Comparison of ENCODE assay signal across 8 cellular contexts in genomic region chr9:95167998-95168397, GRCh38.
DNase-seq lines count a peak whose midpoint lies in the region; ATAC-seq and TF ChIP-seq lines count a peak whose summit lies in the region.

No MANE protein-coding gene starts in this region.

- H3K4me1 ChIP-seq in ascending aorta: no peaks in the 10 kb centered on the region

- H3K4me3 ChIP-seq in ascending aorta: no peak overlapping the region

- no peak overlapping the region for H3K27ac ChIP-seq in ascending aorta

- intact Hi-C loops in ascending aorta (cut with DNase I): no loop called here

- H3K36me3 ChIP-seq in ascending aorta: no peaks in the 10 kb centered on the region

- H3K27me3 ChIP-seq in ascending aorta: no peaks in the 10 kb centered on the region

- no peaks in the 10 kb centered on the region for H3K9me3 ChIP-seq in ascending aorta

- DNase-seq in EL (peak; percentile 88), KG1 (lab: John Stamatoyannopoulos, UW) (peak; percentile 38), ascending aorta (ENCODE audit: low spot score in 2 of 2) (no peak), iris pigment epithelial cell (ENCODE audit: low read depth) (peak; percentile 96)
- peak; percentile 58 to 68 for DNase-seq in stimulated activated CD4-positive, alpha-beta T cell treated with anti-CD3 and anti-CD28 coated beads, Interleukin-4, amount 100 ng/mL, for 48 hours (ENCODE audit: low read depth in 2 of 2)

- ATAC-seq in SK-N-SH treated with all-trans-retinoic acid at 6 μM for 48 hours (peak; percentile 90), GM21825 (IDR thresholded peaks at IDR 0.05; ENCODE audit: unreplicated experiment) (no peak), HG03159 (IDR thresholded peaks at IDR 0.05; ENCODE audit: unreplicated experiment) (no peak)

- TF ChIP-seq CTCF in ascending aorta (IDR thresholded peaks at IDR 0.05): peak; percentile 47 to 70 (median 66)

TF ChIP-seq in SK-N-SH treated with all-trans-retinoic acid at 6 μM for 48 hours, 23 proteins besides CTCF, POLR2A, EP300 and RAD21:
- no peak for TF ChIP-seq ZFP3 (CRISPR knock-in tag; IDR thresholded peaks at IDR 0.05)
- no peak for TF ChIP-seq CSDC2 (CRISPR knock-in tag; IDR thresholded peaks at IDR 0.05)
- TF ChIP-seq TCF4 (CRISPR knock-in tag; IDR thresholded peaks at IDR 0.05; ENCODE audit: borderline replicate concordance): no peak
- TF ChIP-seq RARB (CRISPR knock-in tag; IDR thresholded peaks at IDR 0.05): no peak
- no peak for TF ChIP-seq ARNTL (CRISPR knock-in tag; IDR thresholded peaks at IDR 0.05; ENCODE audit: borderline replicate concordance, low read depth)
- no peak for TF ChIP-seq ESRRG (CRISPR knock-in tag; IDR thresholded peaks at IDR 0.05)
- no peak for TF ChIP-seq PPARA (CRISPR knock-in tag; IDR thresholded peaks at IDR 0.05; ENCODE audit: borderline replicate concordance)
- TF ChIP-seq SNAI2 (CRISPR knock-in tag; IDR thresholded peaks at IDR 0.05): no peak
- TF ChIP-seq CSRNP3 (CRISPR knock-in tag; IDR thresholded peaks at IDR 0.05): no peak
- TF ChIP-seq ISL1 (CRISPR knock-in tag; IDR thresholded peaks at IDR 0.05): no peak
- no peak for TF ChIP-seq ZFP30 (CRISPR knock-in tag; IDR thresholded peaks at IDR 0.05)
- TF ChIP-seq TSHZ2 (CRISPR knock-in tag; IDR thresholded peaks at IDR 0.05): no peak
TF ChIP-seq in SK-N-SH treated with all-trans-retinoic acid at 6 μM for 48 hours: peak in this region for 0.

Comparison
In these comparisons a context has a peak if more than half of its experiments do, and no peak if none do; other contexts are left out.
1. DNase-seq: peak in EL (single experiment), KG1 (single experiment), iris pigment epithelial cell (single experiment) and stimulated activated CD4-positive, alpha-beta T cell treated with anti-CD3 and anti-CD28 coated beads, Interleukin-4, amount 100 ng/mL, for 48 hours (2 of 2); none in ascending aorta (0 of 2).